Comparison of ENCODE assay signal across 8 cellular contexts in genomic region chr22:43923631-43924548, GRCh38. TPM values are rescaled to one million over a fixed set of nuclear protein-coding genes. Genes with fewer than 3 reads are reported as not detected.
A peak's percentile ranks its signal among the peaks of the same experiment; 100 is the strongest.
DNase-seq lines count a peak whose midpoint lies in the region; ATAC-seq, FAIRE-seq and TF ChIP-seq lines count a peak whose summit lies in the region.

Gene PNPLA3 (plus strand): TSS chr22:43923805. CDS start chr22:43923912, 107 bp downstream.

- H3K4me3 Mint-ChIP-seq in T-cell = peak within 1 kb of the TSS; percentile 79 to 84 (median 80)
- H3K4me3 Mint-ChIP-seq in activated naive CD8-positive, alpha-beta T cell treated with anti-CD3 and anti-CD28 coated beads, Interleukin-2, amount 50 U/mL, for 24 hours = peak within 1 kb of the TSS; percentile 74

- H3K27ac Mint-ChIP-seq in T-cell = no peak within 1 kb of the TSS
- H3K27ac Mint-ChIP-seq in activated naive CD8-positive, alpha-beta T cell treated with anti-CD3 and anti-CD28 coated beads, Interleukin-2, amount 50 U/mL, for 24 hours = no peak within 1 kb of the TSS

- peak; percentile 85 for DNase-seq in EH (ENCODE audit: low read depth)
- peak; percentile 86 for DNase-seq in NB4 (ENCODE audit: low read depth)
- peak; percentile 36 to 77 (median 62) for DNase-seq in T-cell
- DNase-seq in activated naive CD8-positive, alpha-beta T cell treated with anti-CD3 and anti-CD28 coated beads, Interleukin-2, amount 50 U/mL, for 24 hours = peak; percentile 85
- DNase-seq in cardiac septum (ENCODE audit: low spot score) = peak; percentile 92
- peak; percentile 82 to 95 (median 91) for DNase-seq in pancreas

- no peak within 1 kb of the TSS for H3K27ac ChIP-seq in pancreas
- no peak within 1 kb of the TSS for H3K27ac ChIP-seq in temporal lobe (ENCODE audit: low read depth, low read length)

- FAIRE-seq in pancreas (lab: Jason Lieb, UNC) = no peak

- CTCF ChIA-PET in T-cell (lab: Charles Lee) = interaction anchor here (0.7 to 0.9 kb wide), 2 partner anchors 486 to 761 kb away, joined by 3 to 9 read pairs; no protein-coding TSS in a partner anchor

- peaks cover 7 to 8% (median 7%) of the 10 kb centered on the region in 3 donors for H3K4me1 Mint-ChIP-seq in T-cell
- H3K4me1 Mint-ChIP-seq in activated naive CD8-positive, alpha-beta T cell treated with anti-CD3 and anti-CD28 coated beads, Interleukin-2, amount 50 U/mL, for 24 hours = peaks cover 6% of the 10 kb centered on the region

- no peaks in the 10 kb centered on the region for H3K9me3 Mint-ChIP-seq in T-cell
- H3K9me3 Mint-ChIP-seq in activated naive CD8-positive, alpha-beta T cell treated with anti-CD3 and anti-CD28 coated beads, Interleukin-2, amount 50 U/mL, for 24 hours = no peaks in the 10 kb centered on the region

- no peaks in the 10 kb centered on the region for H3K36me3 Mint-ChIP-seq in T-cell
- H3K36me3 Mint-ChIP-seq in activated naive CD8-positive, alpha-beta T cell treated with anti-CD3 and anti-CD28 coated beads, Interleukin-2, amount 50 U/mL, for 24 hours (ENCODE audit: low read depth) = no peaks in the 10 kb centered on the region

- WGBS in pancreas, 2 donors = 4% methylated on average over 90 to 107 of the region's 107 CpGs

- no peak for TF ChIP-seq CTCF in NB4 (IDR thresholded peaks at IDR 0.05; ENCODE audit: low read depth, low read length)
- no peak for TF ChIP-seq CTCF in pancreas (IDR thresholded peaks at IDR 0.05)

- H3K4me1 ChIP-seq in pancreas = no peaks in the 10 kb centered on the region

- no peaks in the 10 kb centered on the region for H3K36me3 ChIP-seq in pancreas

- POLR2A ChIA-PET in T-cell (lab: Charles Lee) = interaction anchor here in 1 of 2 donors (0.6 kb wide), 1 partner anchor 9 kb away, joined by 3 read pairs; no protein-coding TSS in a partner anchor

- H3K27me3 Mint-ChIP-seq in T-cell = peaks cover 15 to 24% of the 10 kb centered on the region in 2 donors
- peaks cover 23% of the 10 kb centered on the region for H3K27me3 Mint-ChIP-seq in activated naive CD8-positive, alpha-beta T cell treated with anti-CD3 and anti-CD28 coated beads, Interleukin-2, amount 50 U/mL, for 24 hours

- H3K9me3 ChIP-seq in pancreas = no peaks in the 10 kb centered on the region

- peak; percentile 88 to 96 (median 92) for ATAC-seq in T-cell (replicated peaks in 1 of 4)
- ATAC-seq in activated naive CD8-positive, alpha-beta T cell treated with anti-CD3 and anti-CD28 coated beads, Interleukin-2, amount 50 U/mL, for 24 hours = peak; percentile 79
- ATAC-seq in pancreas = peak; percentile 96 to 99 (median 96)
- ATAC-seq in HG03457 (IDR thresholded peaks at IDR 0.05; ENCODE audit: unreplicated experiment) = no peak

- no peak for TF ChIP-seq POLR2A in NB4 (IDR thresholded peaks at IDR 0.05; ENCODE audit: extremely low read depth, insufficient read length)

- H3K4me3 ChIP-seq in NB4 (ENCODE audit: low read depth, low read length) (peak within 1 kb of the TSS; percentile 50), pancreas (peak within 1 kb of the TSS; percentile 18 to 54 (median 39))

- intact Hi-C loops in cardiac septum (cut with DNase I) (no loop called here), pancreas (cut with DNase I) (no loop called here)

- no peaks in the 10 kb centered on the region for H3K27me3 ChIP-seq in pancreas

RNA-seq across cellular contexts. Expression of gene PNPLA3, which starts in this region (rescaled TPM):
- total RNA-seq in T-cell (under 1 TPM in 3 of 5 donors, not detected in 2; 0.13 to 0.26 (median 0.16) TPM), cardiac septum (0.32 TPM), pancreas (under 1 TPM in 4 of 6 donors, not detected in 2; 0.16 to 0.70 (median 0.26) TPM), temporal lobe (17.2 TPM)
- under 1 TPM; 0.07 to 0.19 TPM for polyA plus RNA-seq in pancreas

Comparison
In these comparisons a context has a peak if more than half of its experiments do, and no peak if none do; other contexts are left out.
1. RNA of gene PNPLA3 (total RNA-seq): 17.2 TPM in temporal lobe (single experiment); 0.32 TPM in cardiac septum (single experiment), 0.16 to 0.70 TPM in pancreas and 0.13 to 0.26 TPM in T-cell; every median in the first group is over 10 times any median in the second.
2. Peak in DNase-seq and ATAC-seq in T-cell; RNA of the gene not detected or under 1 TPM.
3. Peak in DNase-seq in cardiac septum; RNA of the gene not detected or under 1 TPM.
4. Peak in DNase-seq, ATAC-seq and H3K4me3 ChIP-seq in pancreas; RNA of the gene not detected or under 1 TPM.
5. Peak in every context shown above with its lines, with median percentiles within 50 percentile points of each other: DNase-seq.